ENCODE assay signal across 8 cellular contexts in the genomic region with DNA sequence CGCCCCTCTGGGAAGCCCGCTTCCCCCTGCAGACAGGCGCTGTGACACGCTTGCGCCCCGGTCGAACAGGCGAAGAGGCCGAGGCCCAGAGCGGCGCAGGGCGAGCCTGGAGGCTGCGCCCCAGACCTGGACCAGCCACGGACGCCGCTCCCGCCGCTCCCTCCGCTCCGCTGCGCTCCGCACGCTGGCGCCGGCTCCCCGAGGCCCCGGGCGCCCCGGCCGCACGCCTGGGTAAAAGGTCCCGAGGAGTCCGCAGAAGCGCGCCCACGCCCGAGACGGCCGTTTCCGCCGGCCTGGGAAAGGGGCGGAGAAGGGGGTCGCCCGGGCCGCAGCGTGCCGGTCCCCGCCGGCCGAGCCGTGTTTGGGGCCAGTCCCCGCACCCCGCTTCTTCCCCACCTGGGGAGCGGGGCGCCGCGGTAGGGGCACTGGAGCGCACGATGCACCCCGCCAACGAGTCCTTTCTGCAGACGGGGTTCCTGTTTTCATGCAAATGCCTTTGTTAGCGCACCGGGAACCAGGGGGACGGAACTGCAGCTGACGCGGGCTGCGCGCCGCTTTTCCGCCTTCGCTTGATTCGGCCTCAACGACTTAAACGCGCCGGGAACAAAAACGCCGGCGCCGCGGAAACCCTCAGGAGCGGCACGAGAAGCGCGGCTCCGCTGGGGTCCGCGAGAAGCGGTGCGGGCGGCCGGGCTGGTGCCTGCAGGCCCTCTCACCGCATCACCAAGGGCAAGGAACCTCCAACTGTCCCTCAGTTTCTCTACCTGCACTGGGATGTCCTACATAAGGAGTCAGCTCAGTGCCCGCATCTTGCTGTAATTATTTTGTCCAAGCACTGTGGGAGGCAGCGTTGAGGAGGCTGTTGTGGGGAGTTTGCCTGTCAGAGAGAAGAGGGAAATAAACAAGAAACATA.
DNase-seq lines count a peak whose midpoint lies in the region; ATAC-seq and TF ChIP-seq lines count a peak whose summit lies in the region.

No MANE protein-coding gene starts in this region.

- no peak for TF ChIP-seq CTCF in CD14-positive monocyte (IDR thresholded peaks at IDR 0.05)

- peak overlapping the region; percentile 91 to 97 (median 96) for H3K27ac Mint-ChIP-seq in CD14-positive monocyte
- H3K27ac Mint-ChIP-seq in stimulated activated naive B cell treated with anti-CD40 and anti-IgM and Interleukin-4, amounts not matched to agents 10 μg/mL and 1 μg/mL and 100 μg/mL, for 72 hours = peak overlapping the region; percentile 92

- DNase-seq in CD14-positive monocyte (ENCODE audit: low spot score) (peak; percentile 89), RPMI7951 (ENCODE audit: low read depth) (peak; percentile 43), left colon (peak; percentile 58 to 74), RKO (ENCODE audit: low spot score) (no peak)
- DNase-seq in stimulated activated naive B cell treated with anti-CD40 and anti-IgM and Interleukin-4, amounts not matched to agents 10 μg/mL and 1 μg/mL and 100 μg/mL, for 72 hours = peak; percentile 77

- intact Hi-C loops in CD14-positive monocyte (cut with micrococcal nuclease) (loop anchor here (2.0 to 5.0 kb wide), 4 partner anchors 39 to 91 kb away; partner anchors contain the start of gene SIRPA (in 1 of the 2)), left colon (cut with DNase I, micrococcal nuclease) (no loop called here)

- peak; percentile 37 for ATAC-seq in GM21825 (IDR thresholded peaks at IDR 0.05; ENCODE audit: unreplicated experiment)
- peak; percentile 52 for ATAC-seq in left colon
- ATAC-seq in stimulated activated naive B cell treated with anti-CD40 and anti-IgM and Interleukin-4, amounts not matched to agents 10 μg/mL and 1 μg/mL and 100 μg/mL, for 72 hours (replicated peaks) = peak; percentile 71 to 76
- no peak for ATAC-seq in GM18868 (IDR thresholded peaks at IDR 0.05; ENCODE audit: unreplicated experiment)

- peak overlapping the region; percentile 85 to 97 for H3K4me3 Mint-ChIP-seq in CD14-positive monocyte
- H3K4me3 Mint-ChIP-seq in stimulated activated naive B cell treated with anti-CD40 and anti-IgM and Interleukin-4, amounts not matched to agents 10 μg/mL and 1 μg/mL and 100 μg/mL, for 72 hours = peak overlapping the region; percentile 79 to 83

- H3K4me1 Mint-ChIP-seq in CD14-positive monocyte = peaks cover 60% of the 10 kb centered on the region
- H3K4me1 Mint-ChIP-seq in stimulated activated naive B cell treated with anti-CD40 and anti-IgM and Interleukin-4, amounts not matched to agents 10 μg/mL and 1 μg/mL and 100 μg/mL, for 72 hours = peaks cover 34 to 37% of the 10 kb centered on the region in 2 donors

- peaks cover 0 to 1% (median 0%) of the 10 kb centered on the region in 3 donors for H3K27me3 Mint-ChIP-seq in CD14-positive monocyte (ENCODE audit: low read depth in 3 of 3)
- H3K27me3 Mint-ChIP-seq in stimulated activated naive B cell treated with anti-CD40 and anti-IgM and Interleukin-4, amounts not matched to agents 10 μg/mL and 1 μg/mL and 100 μg/mL, for 72 hours = peaks cover 3 to 8% of the 10 kb centered on the region in 2 donors

- H3K27ac ChIP-seq in cingulate gyrus (ENCODE audit: low read depth, low read length) = peak overlapping the region; percentile 89

- H3K36me3 Mint-ChIP-seq in CD14-positive monocyte = peaks cover 10 to 14% of the 10 kb centered on the region in 2 donors
- H3K36me3 Mint-ChIP-seq in stimulated activated naive B cell treated with anti-CD40 and anti-IgM and Interleukin-4, amounts not matched to agents 10 μg/mL and 1 μg/mL and 100 μg/mL, for 72 hours = no peaks in the 10 kb centered on the region

- peaks cover 0 to 5% (median 0%) of the 10 kb centered on the region in 7 donors for H3K9me3 Mint-ChIP-seq in CD14-positive monocyte
- H3K9me3 Mint-ChIP-seq in stimulated activated naive B cell treated with anti-CD40 and anti-IgM and Interleukin-4, amounts not matched to agents 10 μg/mL and 1 μg/mL and 100 μg/mL, for 72 hours = no peaks in the 10 kb centered on the region

Comparison
In these comparisons a context has a peak if more than half of its experiments do, and no peak if none do; other contexts are left out.
1. intact Hi-C loops: an anchor here in CD14-positive monocyte (2.0 to 5.0 kb wide); none called in left colon.